18 cellular contexts compared by ENCODE assay signal in the genomic region with DNA sequence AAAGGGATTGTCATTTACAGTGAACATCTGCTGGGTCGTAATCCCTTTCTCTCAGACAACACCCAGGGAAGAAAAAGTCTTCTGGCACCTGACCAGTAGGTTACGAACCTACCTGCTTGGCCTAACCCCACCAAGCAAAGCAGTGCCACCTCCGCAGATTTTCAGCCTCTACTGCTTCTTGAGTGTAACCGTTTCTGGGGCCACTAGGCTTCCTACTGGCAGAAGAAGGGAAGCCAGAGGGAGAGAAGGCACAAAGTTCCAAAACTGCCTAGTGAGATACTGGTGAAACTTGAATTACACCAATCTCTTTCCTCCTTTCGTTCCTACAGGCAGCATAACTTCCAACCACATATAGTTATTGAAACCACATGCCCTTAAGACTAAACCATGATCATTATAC.
DNase-seq lines count a peak whose midpoint lies in the region; ATAC-seq, FAIRE-seq and TF ChIP-seq lines count a peak whose summit lies in the region.
"Had no signal": no experiment of that assay in that cellular context is flagged by ENCODE, and none has a peak within 500 bp of the region (broad histone marks: within the 10 kb centered on the region; RNA-seq: fewer than 3 reads in every experiment).

No MANE protein-coding gene starts in this region.

- H2BK15ac ChIP-seq in IMR-90 (ENCODE audit: low read depth, low read length) (no peak overlapping the region), mesendoderm (replicated peaks; ENCODE audit: low read depth) (no peak overlapping the region)

- H3K4me3 ChIP-seq in IMR-90 (ENCODE audit: insufficient read depth, low read depth, low read length): no peak overlapping the region
- H3K4me3 ChIP-seq in mesendoderm (ENCODE audit: low read length): no peak overlapping the region
- H3K4me3 ChIP-seq: SJSA1 had no signal

- H2AK5ac ChIP-seq in IMR-90 (ENCODE audit: low read depth, low read length): no peak overlapping the region
- H2AK5ac ChIP-seq in mesendoderm (ENCODE audit: low read length): no peak overlapping the region

- POLR2A ChIA-PET in IMR-90 (lab: Charles Lee; ENCODE audit: unreplicated experiment): no interaction called here
- POLR2A ChIA-PET in WTC11 (lab: Charles Lee): no interaction called here

- TF ChIP-seq RAD21 in IMR-90 (IDR thresholded peaks at IDR 0.05; ENCODE audit: low read length): no peak

- 100% methylated on average over 1 of the region's 5 CpGs; no CpG with 5 or more reads in 1 of the 2 experiments for WGBS in IMR-90 (ENCODE audit: extremely low coverage in 2 of 2, insufficient read length in 1 of 2), 2 experiments
- no CpG with 5 or more reads among the region's 5 CpGs for WGBS in mesendoderm (ENCODE audit: extremely low coverage, insufficient coverage, low lambda C conversion rate)

- no peak overlapping the region for H3K4me3 Mint-ChIP-seq in WTC11
- H3K4me3 Mint-ChIP-seq: CD4-positive, CD25-positive, alpha-beta regulatory T cell had no signal

- no peak for TF ChIP-seq CTCF in D721Med (IDR thresholded peaks at IDR 0.05; ENCODE audit: insufficient read depth, missing control alignments)
- TF ChIP-seq CTCF in IMR-90 (conservative IDR thresholded peaks at IDR 0.05; ENCODE audit: low read depth, low read length): no peak
- no peak for TF ChIP-seq CTCF in WTC11 (IDR thresholded peaks at IDR 0.05)

- peak; percentile 71 for FAIRE-seq in D721Med (lab: Jason Lieb, UNC)

- dilution Hi-C loops in IMR-90 (cut with HindIII; ENCODE audit: low sequenced_read_pairs, unreplicated experiment): no loop called here

- H2BK20ac ChIP-seq in IMR-90 (ENCODE audit: low read depth, low read length): no peak overlapping the region; the same call in 1 of the 2 replicates

- no peak overlapping the region for H3K23ac ChIP-seq in IMR-90 (ENCODE audit: low read depth, low read length)
- H3K23ac ChIP-seq in mesendoderm (ENCODE audit: low read length): no peak overlapping the region

- no peak overlapping the region for H3K14ac ChIP-seq in IMR-90 (replicated peaks; ENCODE audit: low read depth, low read length)

- ATAC-seq in IMR-90 (ENCODE audit: low read depth) (no peak), WTC11 (no peak; the same call in 1 of the 2 replicates), HG02759 (IDR thresholded peaks at IDR 0.05; ENCODE audit: unreplicated experiment) (no peak), HG02885 (IDR thresholded peaks at IDR 0.05; ENCODE audit: poor library complexity, unreplicated experiment) (no peak), Right ventricle myocardium inferior (no peak)

- H3K79me1 ChIP-seq in IMR-90 (ENCODE audit: low read depth in 1 of 2, low read length in 2 of 2) (peaks cover 9 to 18% of the 10 kb centered on the region in 2 experiments; a peak in 3 of 4 replicates), mesendoderm (ENCODE audit: low read length) (peaks cover 2% of the 10 kb centered on the region)

- no peak overlapping the region for H4K5ac ChIP-seq in IMR-90 (ENCODE audit: low read depth, low read length)
- H4K5ac ChIP-seq in mesendoderm (ENCODE audit: low read length): no peak overlapping the region

- no peak overlapping the region for H2AFZ ChIP-seq in IMR-90 (replicated peaks; ENCODE audit: low read length, poor library complexity)

- in situ Hi-C loops in IMR-90 (cut with MboI; ENCODE audit: low sequenced_read_pairs): loop anchor here (25.0 kb wide), 1 partner anchor 453 kb away; no protein-coding TSS in a partner anchor

- H4K91ac ChIP-seq in IMR-90 (ENCODE audit: insufficient read depth, low read depth, low read length): no peak overlapping the region

- H2BK5ac ChIP-seq in IMR-90 (ENCODE audit: low read depth, low read length, poor library complexity, severe bottlenecking): no peak overlapping the region
- no peak overlapping the region for H2BK5ac ChIP-seq in mesendoderm (ENCODE audit: low read length)

- no TSS peak for BruUV-seq in IMR-90 (replicated peaks; lab: Mats Ljungman, UMichigan)

- H3K9me1 ChIP-seq in IMR-90 (ENCODE audit: insufficient read depth, low read length): no peaks in the 10 kb centered on the region

- H3K36me3 ChIP-seq in IMR-90 (ENCODE audit: control insufficient read depth, insufficient read depth, low read length) (no peaks in the 10 kb centered on the region), mesendoderm (ENCODE audit: control insufficient read depth, insufficient read depth, low read length) (no peaks in the 10 kb centered on the region)

- H3K36me3 Mint-ChIP-seq in WTC11: no peaks in the 10 kb centered on the region
- H3K36me3 Mint-ChIP-seq: CD4-positive, CD25-positive, alpha-beta regulatory T cell had no signal

- H3K4me1 Mint-ChIP-seq in WTC11: peaks cover 29% of the 10 kb centered on the region

- H3K18ac ChIP-seq in IMR-90 (ENCODE audit: low read depth, low read length): no peak overlapping the region
- H3K18ac ChIP-seq in mesendoderm (ENCODE audit: low read length): no peak overlapping the region

- H3K56ac ChIP-seq in IMR-90 (ENCODE audit: extremely low read depth, insufficient read depth, low read length): no peak overlapping the region
- H3K56ac ChIP-seq in mesendoderm (ENCODE audit: low read length): no peak overlapping the region

- intact Hi-C loops in IMR-90 (cut with micrococcal nuclease) (loop anchor here (10.0 kb wide), 1 partner anchor 1360 kb away; no protein-coding TSS in a partner anchor), Right ventricle myocardium inferior (cut with DNase I) (no loop called here)

- DNase-seq in D721Med (ENCODE audit: insufficient read length, low spot score): no peak
- DNase-seq in IMR-90: no peak
- DNase-seq in WTC11 (ENCODE audit: low spot score): peak; percentile 24
- peak; percentile 51 for DNase-seq in mesendoderm
- no peak for DNase-seq in activated CD4-positive, CD25-positive, alpha-beta regulatory T cell treated with anti-CD3 and anti-CD28 coated beads, Interleukin-2, amount 50 U/mL, for 72 hours
- no peak for DNase-seq in Right ventricle myocardium inferior (ENCODE audit: missing footprints)
- DNase-seq: CD4-positive, CD25-positive, alpha-beta regulatory T cell; HCEC 1CT; NCI-H1092 treated with DMSO at 0.1 percent for 48 hours; NCI-H1694 treated with DMSO at 0.1 percent for 48 hours; NCI-H2171 treated with DMSO at 0.1 percent for 48 hours; NK-92 treated with Interleukin-12 subunit alpha and Interleukin-12 subunit beta, amount 100 ng/mL, for 24 hours; SW 1271 had no signal

- H4K8ac ChIP-seq in IMR-90 (ENCODE audit: low read depth in 2 of 2, low read length in 2 of 2): no peak overlapping the region
- H4K8ac ChIP-seq in mesendoderm (ENCODE audit: low read depth, low read length): no peak overlapping the region

- H3K4ac ChIP-seq in IMR-90 (ENCODE audit: low read depth, low read length) (no peak overlapping the region), mesendoderm (ENCODE audit: low read depth, low read length) (no peak overlapping the region)

- H3K9ac ChIP-seq in IMR-90 (ENCODE audit: low read depth, low read length) (no peak overlapping the region), mesendoderm (ENCODE audit: low read length) (no peak overlapping the region)
- H3K9ac ChIP-seq: KMS-11 had no signal

- H3K9me3 ChIP-seq in IMR-90 (ENCODE audit: control insufficient read depth, insufficient read depth, low read length): no peaks in the 10 kb centered on the region
- H3K9me3 ChIP-seq: SJSA1 had no signal

- H2BK120ac ChIP-seq in IMR-90 (ENCODE audit: low read depth, low read length): no peak overlapping the region
- no peak overlapping the region for H2BK120ac ChIP-seq in mesendoderm (ENCODE audit: low read depth, low read length)

- TF ChIP-seq POLR2A in IMR-90 (IDR thresholded peaks at IDR 0.05; ENCODE audit: low read depth, low read length): no peak

- H3K4me2 ChIP-seq in IMR-90 (ENCODE audit: low read depth, low read length): no peak overlapping the region
- no peak overlapping the region for H3K4me2 ChIP-seq in mesendoderm (ENCODE audit: low read length)
- H3K4me2 ChIP-seq: KMS-11 had no signal

- no peaks in the 10 kb centered on the region for H3K9me3 Mint-ChIP-seq in WTC11

- CTCF ChIA-PET in IMR-90 (lab: Yijun Ruan, JAX): no interaction called here
- CTCF ChIA-PET in WTC11 (lab: Charles Lee): no interaction called here

- H2AK9ac ChIP-seq in IMR-90 (replicated peaks; ENCODE audit: low read depth, low read length, poor library complexity): peak overlapping the region; percentile 20

- H3K27me3 ChIP-seq in IMR-90 (ENCODE audit: control insufficient read depth, insufficient read depth, low read length) (no peaks in the 10 kb centered on the region), mesendoderm (ENCODE audit: insufficient read depth, low read length, poor library complexity) (no peaks in the 10 kb centered on the region)
- H3K27me3 ChIP-seq: SJSA1 had no signal

- no peak overlapping the region for H3K27ac Mint-ChIP-seq in WTC11
- H3K27ac Mint-ChIP-seq: CD4-positive, CD25-positive, alpha-beta regulatory T cell had no signal

- H4K20me1 ChIP-seq in IMR-90 (ENCODE audit: insufficient read depth, low read length): no peaks in the 10 kb centered on the region

- peaks cover 36% of the 10 kb centered on the region for H3K27me3 Mint-ChIP-seq in WTC11 (ENCODE audit: low read depth)

- H3K27ac ChIP-seq in IMR-90 (ENCODE audit: insufficient read depth, low read length): no peak overlapping the region
- no peak overlapping the region for H3K27ac ChIP-seq in mesendoderm (ENCODE audit: low read depth, low read length)
- H3K27ac ChIP-seq: KMS-11, RWPE1, SJSA1 had no signal

- H3K79me2 ChIP-seq in mesendoderm (ENCODE audit: control insufficient read depth, insufficient read depth, low read length): no peaks in the 10 kb centered on the region

- H3K4me1 ChIP-seq in IMR-90 (ENCODE audit: control insufficient read depth, insufficient read depth, low read length): peaks cover 5% of the 10 kb centered on the region; the same call in 1 of the 2 replicates
- peaks cover 6% of the 10 kb centered on the region for H3K4me1 ChIP-seq in mesendoderm (ENCODE audit: control insufficient read depth, low read depth, low read length)

TF ChIP-seq in IMR-90, 13 proteins besides CTCF, POLR2A, EP300 and RAD21:
- no peak for TF ChIP-seq FOS (IDR thresholded peaks at IDR 0.05; ENCODE audit: low read depth, low read length)

TF ChIP-seq in WTC11, 78 proteins besides CTCF, POLR2A, EP300 and RAD21 (continues in another document):
- TF ChIP-seq, protein P1, sequence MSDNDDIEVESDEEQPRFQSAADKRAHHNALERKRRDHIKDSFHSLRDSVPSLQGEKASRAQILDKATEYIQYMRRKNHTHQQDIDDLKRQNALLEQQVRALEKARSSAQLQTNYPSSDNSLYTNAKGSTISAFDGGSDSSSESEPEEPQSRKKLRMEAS (CRISPR knock-in tag; IDR thresholded peaks at IDR 0.05): no peak
- no peak for TF ChIP-seq NFE2L1 (CRISPR knock-in tag; IDR thresholded peaks at IDR 0.05)
- no peak for TF ChIP-seq OVOL2 (CRISPR knock-in tag; IDR thresholded peaks at IDR 0.05; ENCODE audit: borderline replicate concordance)
- TF ChIP-seq CREM (CRISPR knock-in tag; IDR thresholded peaks at IDR 0.05): no peak
- no peak for TF ChIP-seq CREB1 (CRISPR knock-in tag; IDR thresholded peaks at IDR 0.05)
- no peak for TF ChIP-seq FOXP1 (CRISPR knock-in tag; IDR thresholded peaks at IDR 0.05; ENCODE audit: borderline replicate concordance)
- no peak for TF ChIP-seq IRF2 (CRISPR knock-in tag; IDR thresholded peaks at IDR 0.05; ENCODE audit: borderline replicate concordance, low read depth)
- TF ChIP-seq ZNF219 (CRISPR knock-in tag; IDR thresholded peaks at IDR 0.05; ENCODE audit: borderline replicate concordance): no peak

Comparison
In these comparisons a context has a peak if more than half of its experiments do, and no peak if none do; other contexts are left out.
1. DNase-seq: peak in WTC11 (single experiment) and mesendoderm (single experiment); none in D721Med (single experiment), IMR-90 (single experiment), activated CD4-positive, CD25-positive, alpha-beta regulatory T cell treated with anti-CD3 and anti-CD28 coated beads, Interleukin-2, amount 50 U/mL, for 72 hours (single experiment) and Right ventricle myocardium inferior (single experiment).